ENCODE assay signal across 20 cellular contexts in genomic region chr22:22786301-22787115, GRCh38.
DNase-seq lines count a peak whose midpoint lies in the region; ATAC-seq and TF ChIP-seq lines count a peak whose summit lies in the region.
"Had no signal": no experiment of that assay in that cellular context is flagged by ENCODE, and none has a peak within 500 bp of the region (broad histone marks: within the 10 kb centered on the region; RNA-seq: fewer than 3 reads in every experiment).

No MANE protein-coding gene starts in this region.

- CTCF ChIA-PET in CD4-positive, alpha-beta memory T cell (lab: Charles Lee; ENCODE audit: partially characterized antibody): interaction anchor here (0.9 to 9.4 kb wide), 14 partner anchors 10 to 97 kb away, joined by 3 to 172 read pairs (median 11); partner anchors contain the start of gene IGLL5

- no peak for ATAC-seq in HG02623 (IDR thresholded peaks at IDR 0.05; ENCODE audit: unreplicated experiment)
- ATAC-seq: esophagus mucosa, HCT116, left ventricle myocardium superior had no signal

- no peak overlapping the region for H3K9ac ChIP-seq in HUES48 (ENCODE audit: low read depth, low read length)

- TF ChIP-seq POLR2A in esophagus muscularis mucosa (IDR thresholded peaks at IDR 0.05; ENCODE audit: low read depth): no peak

- peaks cover 25 to 61% (median 40%) of the 10 kb centered on the region in 4 donors for H3K4me1 Mint-ChIP-seq in CD4-positive, alpha-beta memory T cell
- H3K4me1 Mint-ChIP-seq: CD14-positive monocyte had no signal

- no peaks in the 10 kb centered on the region for H3K27me3 Mint-ChIP-seq in CD4-positive, alpha-beta memory T cell

- no peak for DNase-seq in CD4-positive, alpha-beta memory T cell
- DNase-seq in NCI-H345 treated with DMSO at 0.1 percent for 48 hours (lab: John Stamatoyannopoulos, UW; ENCODE audit: unreplicated experiment) (peak; percentile 18), esophagus muscularis mucosa (ENCODE audit: extremely low spot score) (peak; percentile 47), OCI-M2 (lab: John Stamatoyannopoulos, UW; ENCODE audit: unreplicated experiment) (no peak)
- no peak for DNase-seq in activated T-cell treated with anti-CD3 and anti-CD28 coated beads, Interleukin-2, amount 50 U/mL, for 1 hour
- DNase-seq in activated CD4-positive, alpha-beta T cell treated with anti-CD3 and anti-CD28 coated beads, Interleukin-2, amount 50 U/mL, for 4 hours: no peak
- DNase-seq: activated CD4-positive, CD25-positive, alpha-beta regulatory T cell; dorsolateral prefrontal cortex; left ventricle myocardium superior; NCI-H1694; NCI-H82; Peyer's patch; stimulated activated CD4-positive, alpha-beta T cell treated with anti-CD3 and anti-CD28 coated beads, Interleukin-2, amount 100 ng/mL, for 24 hours had no signal

- H3K36me3 ChIP-seq in CD4-positive, alpha-beta memory T cell (ENCODE audit: insufficient read depth, low read length): no peaks in the 10 kb centered on the region
- H3K36me3 ChIP-seq in HUES48 (ENCODE audit: control insufficient read depth, insufficient read depth, low read length) (no peaks in the 10 kb centered on the region), esophagus muscularis mucosa (no peaks in the 10 kb centered on the region)
- H3K36me3 ChIP-seq: pancreas, Peyer's patch had no signal

- WGBS in esophagus muscularis mucosa: 67% methylated on average over 12 of the region's 18 CpGs

- intact Hi-C loops in CD4-positive, alpha-beta memory T cell (cut with micrococcal nuclease): loop anchor here (5.0 kb wide), 1 partner anchor 171 kb away; no protein-coding TSS in a partner anchor
- intact Hi-C loops in esophagus muscularis mucosa (cut with DNase I): no loop called here

- peak overlapping the region in 6 of 7 donors; percentile 64 to 94 (median 76) for H3K27ac Mint-ChIP-seq in CD4-positive, alpha-beta memory T cell
- H3K27ac Mint-ChIP-seq: activated T-helper 2 cell treated with anti-CD3 and anti-CD28 coated beads, Interferon-gamma antibody, Interleukin-2, Interleukin-4, amounts not matched to agents 10 μg/mL and 5 μg/mL and 100 μg/mL, durations not matched to agents 14 hours and 24 hours and 36 hours; CD14-positive monocyte had no signal

- H3K4me3 Mint-ChIP-seq in CD4-positive, alpha-beta memory T cell: peak overlapping the region in 4 of 8 donors; percentile 6 to 40 (median 15)
- H3K4me3 Mint-ChIP-seq: CD14-positive monocyte had no signal

- H3K27me3 ChIP-seq in CD4-positive, alpha-beta memory T cell (ENCODE audit: insufficient read depth, low read length): no peaks in the 10 kb centered on the region
- H3K27me3 ChIP-seq in HUES48 (ENCODE audit: control insufficient read depth, insufficient read depth, low read length) (peaks cover 58% of the 10 kb centered on the region), esophagus muscularis mucosa (peaks cover 0 to 30% (median 0%) of the 10 kb centered on the region in 4 donors)
- H3K27me3 ChIP-seq: pancreas, Peyer's patch had no signal

- H3K4me1 ChIP-seq in CD4-positive, alpha-beta memory T cell (ENCODE audit: insufficient read depth, low read length): peaks cover 44% of the 10 kb centered on the region
- H3K4me1 ChIP-seq in HUES48 (ENCODE audit: control insufficient read depth, insufficient read depth, low read length) (no peaks in the 10 kb centered on the region), esophagus muscularis mucosa (no peaks in the 10 kb centered on the region)
- H3K4me1 ChIP-seq: pancreas had no signal

- no peak overlapping the region for H3K4me3 ChIP-seq in CD4-positive, alpha-beta memory T cell (ENCODE audit: low read length in 2 of 2)
- H3K4me3 ChIP-seq in HUES48 (ENCODE audit: low read depth, low read length) (no peak overlapping the region), esophagus muscularis mucosa (no peak overlapping the region)
- H3K4me3 ChIP-seq: dorsolateral prefrontal cortex, pancreas, Peyer's patch had no signal

- no peaks in the 10 kb centered on the region for H3K36me3 Mint-ChIP-seq in CD4-positive, alpha-beta memory T cell
- H3K36me3 Mint-ChIP-seq: CD14-positive monocyte had no signal

- no peak for TF ChIP-seq CTCF in esophagus muscularis mucosa (IDR thresholded peaks at IDR 0.05)

- POLR2A ChIA-PET in CD4-positive, alpha-beta memory T cell (lab: Charles Lee; ENCODE audit: partially characterized antibody): interaction anchor here (0.9 to 7.7 kb wide), 10 partner anchors 12 to 91 kb away, joined by 3 to 127 read pairs (median 7); no protein-coding TSS in a partner anchor

- H3K27ac ChIP-seq in CD4-positive, alpha-beta memory T cell (ENCODE audit: low read depth, low read length): no peak overlapping the region
- peak overlapping the region; percentile 70 for H3K27ac ChIP-seq in HUES48 (ENCODE audit: low read depth, low read length)
- H3K27ac ChIP-seq in esophagus muscularis mucosa (replicated peaks in 1 of 4): no peak overlapping the region
- H3K27ac ChIP-seq: dorsolateral prefrontal cortex, pancreas had no signal

- no peak for TF ChIP-seq EP300 in esophagus muscularis mucosa (IDR thresholded peaks at IDR 0.05)

- no peaks in the 10 kb centered on the region for H3K9me3 ChIP-seq in CD4-positive, alpha-beta memory T cell (ENCODE audit: control insufficient read depth in 1 of 2, low read length in 2 of 2)
- H3K9me3 ChIP-seq in HUES48 (ENCODE audit: control insufficient read depth, insufficient read depth, low read length) (no peaks in the 10 kb centered on the region), esophagus muscularis mucosa (no peaks in the 10 kb centered on the region)
- H3K9me3 ChIP-seq: pancreas, Peyer's patch had no signal

- peaks cover 0 to 2% (median 0%) of the 10 kb centered on the region in 8 donors for H3K9me3 Mint-ChIP-seq in CD4-positive, alpha-beta memory T cell
- H3K9me3 Mint-ChIP-seq: activated T-helper 2 cell treated with anti-CD3 and anti-CD28 coated beads, Interferon-gamma antibody, Interleukin-2, Interleukin-4, amounts not matched to agents 10 μg/mL and 5 μg/mL and 100 μg/mL, durations not matched to agents 14 hours and 24 hours and 36 hours had no signal

Comparison
In these comparisons a context has a peak if more than half of its experiments do, and no peak if none do; other contexts are left out.
1. DNase-seq: peak in NCI-H345 treated with DMSO at 0.1 percent for 48 hours (single experiment) and esophagus muscularis mucosa (single experiment); none in CD4-positive, alpha-beta memory T cell (0 of 5), activated T-cell treated with anti-CD3 and anti-CD28 coated beads, Interleukin-2, amount 50 U/mL, for 1 hour (single experiment), OCI-M2 (single experiment) and activated CD4-positive, alpha-beta T cell treated with anti-CD3 and anti-CD28 coated beads, Interleukin-2, amount 50 U/mL, for 4 hours (0 of 2).